In the genomic region with DNA sequence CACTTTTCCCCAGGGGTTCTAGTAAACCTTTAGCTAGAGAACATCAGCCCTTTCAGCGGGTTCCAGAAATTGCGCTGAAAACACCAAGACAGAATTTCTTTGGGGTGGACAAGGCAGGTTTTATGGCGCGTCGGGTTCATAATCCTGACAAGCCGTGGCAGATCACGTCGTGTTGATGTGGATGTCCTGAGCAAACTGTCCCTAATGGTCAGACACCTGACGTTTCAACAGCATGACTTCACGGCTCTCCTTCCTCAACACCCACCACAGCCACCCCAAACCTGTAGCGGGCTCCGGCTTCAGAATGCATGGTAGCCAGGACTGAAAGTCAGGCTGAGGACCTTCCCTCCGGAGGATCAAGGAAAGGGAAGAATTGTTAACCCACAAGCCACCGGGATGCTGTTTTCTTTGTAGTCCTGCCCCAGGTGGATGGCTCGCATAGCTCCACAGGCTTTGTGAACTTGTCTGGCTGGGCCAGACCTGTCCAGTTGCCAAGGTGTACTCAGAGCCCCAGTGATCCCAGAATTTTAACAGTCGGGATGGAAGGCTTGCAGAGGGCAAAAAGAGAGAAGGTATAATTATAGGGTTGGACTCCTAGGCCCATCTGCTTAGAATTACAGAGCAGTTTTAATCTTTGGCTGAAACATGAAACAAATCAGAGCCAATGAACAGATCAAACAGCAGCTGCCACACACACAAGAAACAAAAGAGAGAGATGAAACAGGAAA, we compare ENCODE assay signal across 9 cellular contexts. TPM values are rescaled to one million over a fixed set of nuclear protein-coding genes. Genes with fewer than 3 reads are reported as not detected.
A peak's percentile ranks its signal among the peaks of the same experiment; 100 is the strongest.
DNase-seq lines count a peak whose midpoint lies in the region; ATAC-seq, FAIRE-seq and TF ChIP-seq lines count a peak whose summit lies in the region.
"Had no signal": no experiment of that assay in that cellular context is flagged by ENCODE, and none has a peak within 500 bp of the region (broad histone marks: within the 10 kb centered on the region; RNA-seq: fewer than 3 reads in every experiment).

No MANE protein-coding gene starts in this region.

- dilution Hi-C loops in keratinocyte (cut with MboI; ENCODE audit: extremely low pct_ligation_motif_present, low sequenced_read_pairs) = no loop called here

- no peaks in the 10 kb centered on the region for H3K9me3 ChIP-seq in HUES6 (ENCODE audit: control insufficient read depth, insufficient read depth, low read depth, low read length)
- no peaks in the 10 kb centered on the region for H3K9me3 ChIP-seq in keratinocyte (ENCODE audit: control insufficient read depth, low read depth, low read length)
- no peaks in the 10 kb centered on the region for H3K9me3 ChIP-seq in stomach smooth muscle (ENCODE audit: control insufficient read depth in 2 of 2, low read length in 2 of 2)

- POLR2A ChIA-PET in activated naive CD8-positive, alpha-beta T cell treated with anti-CD3 and anti-CD28 coated beads, Interleukin-2, amount 10 ng/mL, durations not matched to agents 7 days and 5 days (lab: Charles Lee) = no interaction called here

- H3K36me3 ChIP-seq in HUES6 (ENCODE audit: control insufficient read depth, insufficient read depth, low read length) (no peaks in the 10 kb centered on the region), keratinocyte (ENCODE audit: control insufficient read depth in 2 of 2, extremely low read depth in 1 of 2, insufficient read depth in 2 of 2, low read length in 2 of 2) (no peaks in the 10 kb centered on the region), stomach smooth muscle (ENCODE audit: control insufficient read depth in 2 of 2, insufficient read depth in 2 of 2, low read length in 2 of 2) (no peaks in the 10 kb centered on the region)

- peaks cover 1% of the 10 kb centered on the region for H3K36me3 Mint-ChIP-seq in activated naive CD8-positive, alpha-beta T cell treated with anti-CD3 and anti-CD28 coated beads, Interleukin-2, amount 10 ng/mL, durations not matched to agents 7 days and 5 days

- no peak for FAIRE-seq in keratinocyte (lab: Jason Lieb, UNC)

- H3K9ac ChIP-seq in HUES6 (ENCODE audit: low read length) = peak overlapping the region; percentile 82
- H3K9ac ChIP-seq in keratinocyte (ENCODE audit: control insufficient read depth, extremely low read depth, insufficient read depth, low read length) = peak overlapping the region; percentile 13
- peak overlapping the region; percentile 70 to 86 for H3K9ac ChIP-seq in stomach smooth muscle (ENCODE audit: low read length in 2 of 2)

- TF ChIP-seq CTCF in keratinocyte (optimal IDR thresholded peaks at IDR 0.05 in 1 of 3, IDR thresholded peaks at IDR 0.05 in 1 of 3, conservative IDR thresholded peaks at IDR 0.05 in 1 of 3; ENCODE audit: extremely low read depth in 1 of 3, insufficient read depth in 2 of 3, low read length in 3 of 3) = no peak

- H3K4me1 Mint-ChIP-seq in activated naive CD8-positive, alpha-beta T cell treated with anti-CD3 and anti-CD28 coated beads, Interleukin-2, amount 10 ng/mL, durations not matched to agents 7 days and 5 days = peaks cover 1% of the 10 kb centered on the region

- H3K27ac ChIP-seq in HUES6 (ENCODE audit: low read depth, low read length) (no peak overlapping the region), keratinocyte (ENCODE audit: control insufficient read depth, insufficient read depth, low read length) (no peak overlapping the region), stomach smooth muscle (ENCODE audit: low read length) (peak overlapping the region; percentile 78)

- H3K4me3 ChIP-seq in HUES6 (ENCODE audit: low read depth, low read length) (peak overlapping the region; percentile 88), keratinocyte (ENCODE audit: control insufficient read depth in 2 of 3, extremely low read depth in 1 of 3, insufficient read depth in 2 of 3, low read depth in 1 of 3, low read length in 3 of 3) (peak overlapping the region in 2 of 3 experiments; percentile 50 to 72), stomach smooth muscle (ENCODE audit: low read length in 2 of 2) (peak overlapping the region; percentile 81 to 90)

- peaks cover 17% of the 10 kb centered on the region for H3K4me1 ChIP-seq in HUES6 (ENCODE audit: control insufficient read depth, insufficient read depth, low read length)
- peaks cover 23% of the 10 kb centered on the region for H3K4me1 ChIP-seq in keratinocyte (ENCODE audit: control insufficient read depth, extremely low read depth, insufficient read depth, low read length)
- peaks cover 26% of the 10 kb centered on the region for H3K4me1 ChIP-seq in stomach smooth muscle (ENCODE audit: control insufficient read depth, insufficient read depth, low read length)

- no peaks in the 10 kb centered on the region for H3K9me1 ChIP-seq in keratinocyte (ENCODE audit: control insufficient read depth, extremely low read depth, insufficient read depth, low read length)

- peak overlapping the region; percentile 33 for H3K4me3 Mint-ChIP-seq in activated naive CD8-positive, alpha-beta T cell treated with anti-CD3 and anti-CD28 coated beads, Interleukin-2, amount 10 ng/mL, durations not matched to agents 7 days and 5 days

- H3K9me3 Mint-ChIP-seq in activated naive CD8-positive, alpha-beta T cell treated with anti-CD3 and anti-CD28 coated beads, Interleukin-2, amount 10 ng/mL, durations not matched to agents 7 days and 5 days = no peaks in the 10 kb centered on the region
- H3K9me3 Mint-ChIP-seq: activated CD4-positive, alpha-beta T cell treated with anti-CD3 and anti-CD28 coated beads, Interleukin-2, amount 10 ng/mL, durations not matched to agents 24 days and 14 days had no signal

- peaks cover 69% of the 10 kb centered on the region for H3K27me3 Mint-ChIP-seq in activated naive CD8-positive, alpha-beta T cell treated with anti-CD3 and anti-CD28 coated beads, Interleukin-2, amount 10 ng/mL, durations not matched to agents 7 days and 5 days

- H3K27me3 ChIP-seq in HUES6 (ENCODE audit: control insufficient read depth, insufficient read depth, low read length) (peaks cover 45% of the 10 kb centered on the region), keratinocyte (ENCODE audit: control insufficient read depth, extremely low read depth, insufficient read depth, low read length) (peaks cover 16% of the 10 kb centered on the region), stomach smooth muscle (ENCODE audit: control insufficient read depth in 1 of 2, insufficient read depth in 2 of 2, low read length in 2 of 2) (no peaks in the 10 kb centered on the region)

- no peak overlapping the region for H3K27ac Mint-ChIP-seq in activated naive CD8-positive, alpha-beta T cell treated with anti-CD3 and anti-CD28 coated beads, Interleukin-2, amount 10 ng/mL, durations not matched to agents 7 days and 5 days
- H3K27ac Mint-ChIP-seq: activated CD4-positive, alpha-beta T cell treated with anti-CD3 and anti-CD28 coated beads, Interleukin-2, amount 10 ng/mL, durations not matched to agents 24 days and 14 days had no signal

- peak overlapping the region; percentile 82 for H3K4me2 ChIP-seq in keratinocyte (ENCODE audit: control insufficient read depth, extremely low read depth, insufficient read depth, low read depth, low read length)

- H2AFZ ChIP-seq in keratinocyte (ENCODE audit: control insufficient read depth, low read length) = no peak overlapping the region

- no peak for ATAC-seq in activated naive CD8-positive, alpha-beta T cell treated with anti-CD3 and anti-CD28 coated beads, Interleukin-2, amount 10 ng/mL, durations not matched to agents 7 days and 5 days (ENCODE audit: low read depth)
- ATAC-seq in HG03135 (IDR thresholded peaks at IDR 0.05; ENCODE audit: unreplicated experiment) (no peak), GM19328 (IDR thresholded peaks at IDR 0.05; ENCODE audit: unreplicated experiment) (no peak)

- no peak for DNase-seq in activated naive CD8-positive, alpha-beta T cell treated with anti-CD3 and anti-CD28 coated beads, Interleukin-2, amount 10 ng/mL, durations not matched to agents 7 days and 5 days
- DNase-seq in keratinocyte (ENCODE audit: low read depth, low spot score) (no peak), RPMI8226 (no peak)
- DNase-seq: activated CD4-positive, alpha-beta T cell treated with anti-CD3 and anti-CD28 coated beads, Interleukin-2, amount 10 ng/mL, durations not matched to agents 24 days and 14 days; NCI-H2029 had no signal

- H4K20me1 ChIP-seq in keratinocyte (ENCODE audit: control insufficient read depth, extremely low read depth, insufficient read depth, low read length) = no peaks in the 10 kb centered on the region

- H3K79me2 ChIP-seq in keratinocyte (ENCODE audit: control insufficient read depth, insufficient read depth, low read length) = no peaks in the 10 kb centered on the region

RNA-seq across cellular contexts. Expression of a gene that starts 1.5 kb away (rescaled TPM):
- not detected for total RNA-seq in activated naive CD8-positive, alpha-beta T cell treated with anti-CD3 and anti-CD28 coated beads, Interleukin-2, amount 10 ng/mL, durations not matched to agents 7 days and 5 days
- polyA plus RNA-seq in keratinocyte = 1.4 to 17.2 TPM (median 8.5 TPM) in 3 replicates
- 1.9 TPM for polyA plus RNA-seq in keratinocyte (2011; ENCODE audit: low read depth)
- 3.0 and 3.3 TPM in 2 replicates for polyA plus RNA-seq in keratinocyte (2011; cell fraction: cytosol; rRNA removed)
- polyA plus RNA-seq in keratinocyte (2011; cell fraction: nucleus; rRNA removed) = 2.6 and 3.5 TPM in 2 replicates
- 2.4 and 10.5 TPM in 2 replicates for polyA plus RNA-seq in keratinocyte (2012; ENCODE audit: low replicate concordance)
- polyA minus RNA-seq in keratinocyte = 0.49 to 11.2 TPM (median 4.6 TPM) in 3 replicates
- 4.8 TPM for polyA minus RNA-seq in keratinocyte (2011; cell fraction: cytosol; rRNA and poly(A)+ RNA removed)
- polyA minus RNA-seq in keratinocyte (2011; cell fraction: nucleus; rRNA and poly(A)+ RNA removed) = 0.54 and 3.4 TPM in 2 replicates
- total RNA-seq: activated CD4-positive, alpha-beta T cell treated with anti-CD3 and anti-CD28 coated beads, Interleukin-2, amount 10 ng/mL, durations not matched to agents 24 days and 14 days had no signal

Comparison
In these comparisons a context has a peak if more than half of its experiments do, and no peak if none do; other contexts are left out.
1. H3K9ac ChIP-seq: peak in every context shown above with its lines; median percentile 82 in HUES6; 78 in stomach smooth muscle; 13 in keratinocyte.